Comparison of ENCODE assay signal across 1 cellular context in the genomic region with DNA sequence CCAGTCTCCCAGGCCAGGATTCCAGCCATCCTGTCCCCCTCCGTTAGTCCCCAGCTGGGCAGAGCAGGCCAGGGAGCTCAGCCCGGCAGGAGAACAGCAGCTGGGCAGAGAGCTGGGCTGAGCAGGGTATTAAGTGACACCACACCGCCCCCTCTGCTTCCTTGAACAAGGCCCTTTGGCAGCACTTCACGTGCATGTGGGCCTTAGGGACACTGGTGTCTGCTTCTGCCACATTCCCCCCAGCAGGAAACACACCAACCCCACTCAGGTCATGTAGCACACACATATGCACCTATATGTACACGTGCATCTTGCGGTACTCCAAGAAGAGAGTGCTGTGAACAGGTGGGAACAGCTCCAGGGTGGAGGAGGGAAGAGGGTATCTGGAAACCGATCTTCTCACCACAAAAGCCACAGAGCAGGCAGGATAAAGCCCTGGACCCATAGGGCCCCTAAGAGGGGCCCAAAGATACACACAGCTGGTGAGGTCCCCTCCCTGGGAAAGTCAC.
TF ChIP-seq lines count a peak whose summit lies in the region.

No MANE protein-coding gene starts in this region.

TF ChIP-seq in GM23338, 12 proteins besides CTCF, POLR2A, EP300 and RAD21 (continued from another document):
- TF ChIP-seq, protein P1, sequence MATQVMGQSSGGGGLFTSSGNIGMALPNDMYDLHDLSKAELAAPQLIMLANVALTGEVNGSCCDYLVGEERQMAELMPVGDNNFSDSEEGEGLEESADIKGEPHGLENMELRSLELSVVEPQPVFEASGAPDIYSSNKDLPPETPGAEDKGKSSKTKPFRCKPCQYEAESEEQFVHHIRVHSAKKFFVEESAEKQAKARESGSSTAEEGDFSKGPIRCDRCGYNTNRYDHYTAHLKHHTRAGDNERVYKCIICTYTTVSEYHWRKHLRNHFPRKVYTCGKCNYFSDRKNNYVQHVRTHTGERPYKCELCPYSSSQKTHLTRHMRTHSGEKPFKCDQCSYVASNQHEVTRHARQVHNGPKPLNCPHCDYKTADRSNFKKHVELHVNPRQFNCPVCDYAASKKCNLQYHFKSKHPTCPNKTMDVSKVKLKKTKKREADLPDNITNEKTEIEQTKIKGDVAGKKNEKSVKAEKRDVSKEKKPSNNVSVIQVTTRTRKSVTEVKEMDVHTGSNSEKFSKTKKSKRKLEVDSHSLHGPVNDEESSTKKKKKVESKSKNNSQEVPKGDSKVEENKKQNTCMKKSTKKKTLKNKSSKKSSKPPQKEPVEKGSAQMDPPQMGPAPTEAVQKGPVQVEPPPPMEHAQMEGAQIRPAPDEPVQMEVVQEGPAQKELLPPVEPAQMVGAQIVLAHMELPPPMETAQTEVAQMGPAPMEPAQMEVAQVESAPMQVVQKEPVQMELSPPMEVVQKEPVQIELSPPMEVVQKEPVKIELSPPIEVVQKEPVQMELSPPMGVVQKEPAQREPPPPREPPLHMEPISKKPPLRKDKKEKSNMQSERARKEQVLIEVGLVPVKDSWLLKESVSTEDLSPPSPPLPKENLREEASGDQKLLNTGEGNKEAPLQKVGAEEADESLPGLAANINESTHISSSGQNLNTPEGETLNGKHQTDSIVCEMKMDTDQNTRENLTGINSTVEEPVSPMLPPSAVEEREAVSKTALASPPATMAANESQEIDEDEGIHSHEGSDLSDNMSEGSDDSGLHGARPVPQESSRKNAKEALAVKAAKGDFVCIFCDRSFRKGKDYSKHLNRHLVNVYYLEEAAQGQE (IDR thresholded peaks at IDR 0.05; ENCODE audit: unreplicated experiment) = no peak
- TF ChIP-seq NANOG (IDR thresholded peaks at IDR 0.05; ENCODE audit: borderline replicate concordance) = no peak
TF ChIP-seq in GM23338: peak in this region for 0.
